15 cellular contexts compared by ENCODE assay signal in the genomic region with DNA sequence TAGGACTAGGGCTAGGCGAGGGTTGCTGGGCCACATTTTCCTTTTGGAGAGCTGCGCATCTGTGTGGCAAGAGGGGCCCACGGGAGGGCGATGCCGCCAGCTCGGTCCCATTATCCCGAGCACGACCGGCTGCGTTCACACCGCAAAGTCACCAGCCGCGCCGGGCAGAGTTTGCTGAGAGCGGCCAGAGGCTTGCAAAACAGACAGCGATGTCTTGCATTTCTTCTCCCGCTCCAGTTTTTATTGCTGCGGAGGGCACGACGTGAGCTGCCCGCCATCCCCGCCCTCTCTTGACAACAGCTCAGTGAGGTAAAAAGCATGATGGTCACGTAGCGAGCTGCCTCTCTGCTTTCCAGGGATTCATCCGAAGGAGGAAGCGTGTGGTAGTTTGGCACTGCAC.
DNase-seq lines count a peak whose midpoint lies in the region; ATAC-seq and TF ChIP-seq lines count a peak whose summit lies in the region.
"Had no signal": no experiment of that assay in that cellular context is flagged by ENCODE, and none has a peak within 500 bp of the region (broad histone marks: within the 10 kb centered on the region; RNA-seq: fewer than 3 reads in every experiment).

No MANE protein-coding gene starts in this region.

- intact Hi-C loops in stomach (cut with DNase I; ENCODE audit: low total_unique reads): no loop called here

- DNase-seq in DMS153 (lab: John Stamatoyannopoulos, UW) (peak; percentile 24), fibroblast of lung (ENCODE audit: low read depth in 2 of 2) (peak; percentile 23 to 46), nephron progenitor cell (peak; percentile 47), AML-193 (lab: John Stamatoyannopoulos, UW) (no peak), stomach (no peak)
- DNase-seq in activated naive CD4-positive, alpha-beta T cell treated with anti-CD3 and anti-CD28 coated beads, Interleukin-2, amount 50 U/mL, for 16 hours: no peak
- DNase-seq: activated CD4-positive, alpha-beta memory T cell treated with anti-CD3 and anti-CD28 coated beads for 36 hours; activated T-cell treated with anti-CD3 and anti-CD28 coated beads, Interleukin-2, amount 50 U/mL, for 72 hours; NCI-H446 treated with DMSO at 0.1 percent for 48 hours; stimulated activated CD4-positive, alpha-beta T cell treated with anti-CD3 and anti-CD28 coated beads, Interleukin-12 subunit alpha, Interleukin-12 subunit beta, amount 100 ng/mL, for 4 hours; stimulated activated naive CD8-positive, alpha-beta T cell treated with anti-CD3 and anti-CD28 coated beads, Interleukin-15, Interleukin-2, amounts not matched to agents 100 U/mL and 50 U/mL, for 24 hours had no signal

- H4K20me1 ChIP-seq in fibroblast of lung (ENCODE audit: control insufficient read depth, extremely low read depth, insufficient read depth, low read length): no peaks in the 10 kb centered on the region

- no peak overlapping the region for H3K27ac Mint-ChIP-seq in nephron progenitor cell
- H3K27ac Mint-ChIP-seq: activated CD4-positive, alpha-beta memory T cell treated with anti-CD3 and anti-CD28 coated beads for 36 hours; activated T-cell treated with anti-CD3 and anti-CD28 coated beads, Interleukin-2, amount 50 U/mL, for 72 hours had no signal

- 10 to 34% (median 13%) methylated on average over 16 to 26 of the region's 26 CpGs for WGBS in stomach, 5 donors

- H3K9me3 Mint-ChIP-seq in nephron progenitor cell: no peaks in the 10 kb centered on the region
- H3K9me3 Mint-ChIP-seq: activated CD4-positive, alpha-beta memory T cell treated with anti-CD3 and anti-CD28 coated beads for 36 hours had no signal

- no peak for TF ChIP-seq CTCF in fibroblast of lung (conservative IDR thresholded peaks at IDR 0.05 in 1 of 2, IDR thresholded peaks at IDR 0.05 in 1 of 2; ENCODE audit: low read depth in 1 of 2, low read length in 2 of 2)
- TF ChIP-seq CTCF in nephron progenitor cell (IDR thresholded peaks at IDR 0.05): no peak
- TF ChIP-seq CTCF in stomach (IDR thresholded peaks at IDR 0.05): no peak

- no peaks in the 10 kb centered on the region for H3K9me3 ChIP-seq in HUES6 (ENCODE audit: control insufficient read depth, insufficient read depth, low read depth, low read length)
- H3K9me3 ChIP-seq in fibroblast of lung (ENCODE audit: control insufficient read depth, insufficient read depth, low read depth, low read length): no peaks in the 10 kb centered on the region
- no peaks in the 10 kb centered on the region for H3K9me3 ChIP-seq in stomach

- H3K4me1 ChIP-seq in HUES6 (ENCODE audit: control insufficient read depth, insufficient read depth, low read length) (peaks cover 38% of the 10 kb centered on the region), fibroblast of lung (ENCODE audit: control insufficient read depth, extremely low read depth, insufficient read depth, low read length) (no peaks in the 10 kb centered on the region), stomach (peaks cover 20 to 34% (median 28%) of the 10 kb centered on the region in 4 donors)

- ATAC-seq in HG02973 (IDR thresholded peaks at IDR 0.05; ENCODE audit: unreplicated experiment): no peak
- ATAC-seq: activated T-cell treated with anti-CD3 and anti-CD28 coated beads, Interleukin-2, amount 50 U/mL, for 72 hours; left lobe of liver; SK-N-SH treated with all-trans-retinoic acid at 6 μM for 48 hours; stimulated activated naive CD8-positive, alpha-beta T cell treated with anti-CD3 and anti-CD28 coated beads, Interleukin-15, Interleukin-2, amounts not matched to agents 100 U/mL and 50 U/mL, for 24 hours had no signal

- peaks cover 39% of the 10 kb centered on the region for H3K27me3 Mint-ChIP-seq in nephron progenitor cell (ENCODE audit: low read depth, poor library complexity)

- H3K4me3 ChIP-seq in HUES6 (ENCODE audit: low read depth, low read length): peak overlapping the region; percentile 83
- H3K4me3 ChIP-seq in fibroblast of lung (replicated peaks in 1 of 4; ENCODE audit: control extremely low read depth in 1 of 4, insufficient read depth in 1 of 4, low read depth in 3 of 4, low read length in 4 of 4): peak overlapping the region in 1 of 4 experiments; percentile 29
- no peak overlapping the region for H3K4me3 ChIP-seq in stomach

- H3K9ac ChIP-seq in HUES6 (ENCODE audit: low read length) (no peak overlapping the region), fibroblast of lung (ENCODE audit: insufficient read depth, low read length) (no peak overlapping the region)

- H3K27me3 ChIP-seq in HUES6 (ENCODE audit: control insufficient read depth, insufficient read depth, low read length) (peaks cover 31% of the 10 kb centered on the region), fibroblast of lung (ENCODE audit: control insufficient read depth, insufficient read depth, low read length) (peaks cover 15% of the 10 kb centered on the region), stomach (peaks cover 8 to 90% (median 60%) of the 10 kb centered on the region in 3 donors)

- no peak overlapping the region for H3K4me2 ChIP-seq in fibroblast of lung (ENCODE audit: extremely low read depth, insufficient read depth, low read length)

- H3K36me3 ChIP-seq in HUES6 (ENCODE audit: control insufficient read depth, insufficient read depth, low read length): no peaks in the 10 kb centered on the region
- H3K36me3 ChIP-seq in fibroblast of lung (ENCODE audit: control insufficient read depth, insufficient read depth, low read length): no peaks in the 10 kb centered on the region
- no peaks in the 10 kb centered on the region for H3K36me3 ChIP-seq in stomach

- H3K4me1 Mint-ChIP-seq in nephron progenitor cell: peaks cover 72% of the 10 kb centered on the region

- TF ChIP-seq POLR2A in stomach (IDR thresholded peaks at IDR 0.05): no peak

- H3K79me2 ChIP-seq in fibroblast of lung (ENCODE audit: control insufficient read depth, insufficient read depth, low read length): no peaks in the 10 kb centered on the region

- H3K4me3 Mint-ChIP-seq in nephron progenitor cell: peak overlapping the region; percentile 94
- H3K4me3 Mint-ChIP-seq: activated CD4-positive, alpha-beta memory T cell treated with anti-CD3 and anti-CD28 coated beads for 36 hours; activated T-cell treated with anti-CD3 and anti-CD28 coated beads, Interleukin-2, amount 50 U/mL, for 72 hours had no signal

- no peak overlapping the region for H3K27ac ChIP-seq in HUES6 (ENCODE audit: low read depth, low read length)
- no peak overlapping the region for H3K27ac ChIP-seq in fibroblast of lung (ENCODE audit: insufficient read depth, low read length)
- no peak overlapping the region for H3K27ac ChIP-seq in stomach

- TF ChIP-seq EP300 in stomach (IDR thresholded peaks at IDR 0.05): no peak

- no peaks in the 10 kb centered on the region for H3K36me3 Mint-ChIP-seq in nephron progenitor cell (ENCODE audit: low read depth)
- H3K36me3 Mint-ChIP-seq: activated CD4-positive, alpha-beta memory T cell treated with anti-CD3 and anti-CD28 coated beads for 36 hours had no signal

- no peak overlapping the region for H2AFZ ChIP-seq in fibroblast of lung (ENCODE audit: low read length)

Comparison
In these comparisons a context has a peak if more than half of its experiments do, and no peak if none do; other contexts are left out.
1. DNase-seq: peak in DMS153 (single experiment), fibroblast of lung (2 of 2) and nephron progenitor cell (single experiment); none in AML-193 (0 of 2), stomach (single experiment) and activated naive CD4-positive, alpha-beta T cell treated with anti-CD3 and anti-CD28 coated beads, Interleukin-2, amount 50 U/mL, for 16 hours (single experiment).